ENCODE assay signal across 8 cellular contexts in genomic region chr12:121800694-121801600, GRCh38. TPM values are rescaled to one million over a fixed set of nuclear protein-coding genes. Genes with fewer than 3 reads are reported as not detected.
DNase-seq lines count a peak whose midpoint lies in the region; ATAC-seq and TF ChIP-seq lines count a peak whose summit lies in the region.

No MANE protein-coding gene starts in this region.

- no peaks in the 10 kb centered on the region for H3K27me3 ChIP-seq in right cardiac atrium (ENCODE audit: control insufficient read depth, insufficient read depth)

- H3K4me3 Mint-ChIP-seq in T-helper 17 cell, result peak overlapping the region; percentile 99
- peak overlapping the region; percentile 90 for H3K4me3 Mint-ChIP-seq in progenitor cell of endocrine pancreas (ENCODE audit: low read depth)

- peaks cover 15% of the 10 kb centered on the region for H3K36me3 Mint-ChIP-seq in T-helper 17 cell (ENCODE audit: low read depth)
- H3K36me3 Mint-ChIP-seq in progenitor cell of endocrine pancreas (ENCODE audit: insufficient read depth), result peaks cover 13% of the 10 kb centered on the region

- H3K27ac Mint-ChIP-seq in T-helper 17 cell (peak overlapping the region; percentile 99), progenitor cell of endocrine pancreas (peak overlapping the region; percentile 99)

- ATAC-seq in T-helper 17 cell (peak; percentile 28), right cardiac atrium (peak in 1 of 2 donors; percentile 2), HG02970 (IDR thresholded peaks at IDR 0.05; ENCODE audit: low FRiP score, unreplicated experiment) (no peak)

- peak overlapping the region; percentile 88 for H3K4me3 ChIP-seq in Jurkat, Clone E6-1 (ENCODE audit: low read length)
- peak overlapping the region; percentile 78 for H3K4me3 ChIP-seq in astrocyte of the cerebellum (ENCODE audit: low read depth, low read length)
- peak overlapping the region; percentile 97 for H3K4me3 ChIP-seq in right cardiac atrium (ENCODE audit: low read length)

- under 1% methylated on average over 86 of the region's 86 CpGs for WGBS in right cardiac atrium

- in situ Hi-C loops in astrocyte of the cerebellum (cut with HindIII; ENCODE audit: low sequenced_read_pairs), result no loop called here

- H3K9me3 ChIP-seq in T-helper 17 cell (ENCODE audit: control insufficient read depth, low read length, poor library complexity, severe bottlenecking) (no peaks in the 10 kb centered on the region), right cardiac atrium (ENCODE audit: control insufficient read depth, low read length) (no peaks in the 10 kb centered on the region)

- no peaks in the 10 kb centered on the region for H3K27me3 Mint-ChIP-seq in T-helper 17 cell
- H3K27me3 Mint-ChIP-seq in progenitor cell of endocrine pancreas, result no peaks in the 10 kb centered on the region

- DNase-seq in ELF-1 (ENCODE audit: low read depth, low spot score) (peak; percentile 83), T-helper 17 cell (peak; percentile 58 to 60 (median 59)), astrocyte of the cerebellum (ENCODE audit: low read depth) (no peak), right cardiac atrium (peak; percentile 86 to 95 (median 93)), progenitor cell of endocrine pancreas (ENCODE audit: low spot score, unreplicated experiment) (no peak), COLO829 (ENCODE audit: low spot score) (no peak)
- no peak for DNase-seq in Jurkat, Clone E6-1 (ENCODE audit: low read depth, low spot score)

- H3K27ac ChIP-seq in right cardiac atrium (ENCODE audit: low read length), result peak overlapping the region; percentile 100

- peaks cover 43% of the 10 kb centered on the region for H3K4me1 Mint-ChIP-seq in T-helper 17 cell
- peaks cover 25% of the 10 kb centered on the region for H3K4me1 Mint-ChIP-seq in progenitor cell of endocrine pancreas (ENCODE audit: low read depth)

- intact Hi-C loops in right cardiac atrium (cut with DNase I), result no loop called here

- H3K4me1 ChIP-seq in right cardiac atrium (ENCODE audit: control insufficient read depth, insufficient read depth, low read length), result peaks cover 11% of the 10 kb centered on the region

- no peaks in the 10 kb centered on the region for H3K9me3 Mint-ChIP-seq in progenitor cell of endocrine pancreas (ENCODE audit: low read depth)

- TF ChIP-seq CTCF in astrocyte of the cerebellum (IDR thresholded peaks at IDR 0.05; ENCODE audit: low read depth, low read length, missing control alignments) (no peak), progenitor cell of endocrine pancreas (IDR thresholded peaks at IDR 0.05; ENCODE audit: unreplicated experiment) (no peak)

RNA-seq across cellular contexts. Expression of gene SETD1B, which starts 2.9 kb away (rescaled TPM):
- 13.0 TPM for polyA plus RNA-seq in Jurkat, Clone E6-1 (2012; ENCODE audit: insufficient read depth, insufficient read length)
- total RNA-seq in T-helper 17 cell, result 10 to 100 TPM; 54.5 to 64.1 TPM
- 10 to 100 TPM in 3 of 4 donors, 1 to 10 TPM in 1; 9.6 to 14.9 (median 13.0) TPM for total RNA-seq in right cardiac atrium
- polyA plus RNA-seq in right cardiac atrium, result 7.6 TPM
- total RNA-seq in progenitor cell of endocrine pancreas, result 27.2 and 28.6 TPM in 2 replicates

RNA-seq across cellular contexts. Expression of gene RHOF, which starts 7.5 kb away (rescaled TPM):
- 30.9 TPM for polyA plus RNA-seq in Jurkat, Clone E6-1 (2012; ENCODE audit: insufficient read depth, insufficient read length)
- total RNA-seq in T-helper 17 cell, result 100 to 1,000 TPM; 121 to 122 TPM
- total RNA-seq in right cardiac atrium, result 10 to 100 TPM; 15.2 to 23.3 (median 22.0) TPM
- 11.2 TPM for polyA plus RNA-seq in right cardiac atrium
- total RNA-seq in progenitor cell of endocrine pancreas, result 36.0 and 37.5 TPM in 2 replicates

RNA-seq across cellular contexts. Expression of gene HPD, which starts 57.7 kb away (rescaled TPM):
- polyA plus RNA-seq in Jurkat, Clone E6-1 (2012; ENCODE audit: insufficient read depth, insufficient read length), result not detected
- total RNA-seq in T-helper 17 cell (not detected), right cardiac atrium (1 to 10 TPM; 1.3 to 5.1 (median 1.4) TPM), progenitor cell of endocrine pancreas (not detected in 2 replicates)
- 2.0 TPM for polyA plus RNA-seq in right cardiac atrium

Comparison
In these comparisons a context has a peak if more than half of its experiments do, and no peak if none do; other contexts are left out.
1. DNase-seq: peak in ELF-1 (single experiment), T-helper 17 cell (3 of 3) and right cardiac atrium (3 of 3); none in Jurkat, Clone E6-1 (single experiment), astrocyte of the cerebellum (single experiment), progenitor cell of endocrine pancreas (single experiment) and COLO829 (single experiment).
2. Peak in every context shown above with its lines, with median percentiles within 50 percentile points of each other: H3K4me3 ChIP-seq.